17 cellular contexts compared by ENCODE assay signal in the genomic region with DNA sequence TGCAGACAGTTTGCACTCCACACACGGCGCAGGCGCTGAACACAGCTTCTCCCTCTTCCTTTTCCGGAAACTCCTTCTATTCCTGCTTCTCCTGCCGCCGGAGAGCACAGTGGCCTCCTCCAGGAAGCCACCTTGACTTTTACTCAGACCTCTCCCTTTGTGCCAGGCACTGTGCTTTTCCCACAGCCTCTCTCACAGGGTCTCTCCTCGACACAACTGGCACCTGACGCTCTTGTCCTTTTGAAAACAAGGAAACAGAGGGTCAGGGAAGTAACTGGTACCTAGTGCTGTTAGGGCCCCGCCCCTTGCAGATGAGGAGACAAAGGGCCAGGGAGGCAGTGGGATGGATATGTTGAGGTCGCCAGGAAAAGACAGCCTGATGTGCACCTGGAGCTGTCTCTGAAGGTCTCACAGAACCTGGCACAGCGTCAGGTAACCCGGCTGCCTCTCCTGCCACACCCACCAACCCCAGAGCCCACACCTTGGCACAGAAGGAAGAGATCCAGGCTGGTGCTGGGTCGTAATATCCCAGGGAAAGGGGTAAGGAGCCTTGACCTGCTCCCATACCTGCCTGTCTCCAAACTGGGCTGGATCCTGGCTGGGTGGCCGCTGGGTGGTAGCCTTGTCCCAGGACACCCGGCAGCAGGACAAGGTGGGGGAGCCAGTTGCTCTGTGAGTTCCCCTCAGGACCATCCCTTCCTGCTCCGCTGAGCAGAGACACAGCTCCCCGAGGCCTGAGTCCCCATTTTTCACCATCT. TPM values are rescaled to one million over a fixed set of nuclear protein-coding genes. Genes with fewer than 3 reads are reported as not detected.
DNase-seq lines count a peak whose midpoint lies in the region; ATAC-seq, FAIRE-seq and TF ChIP-seq lines count a peak whose summit lies in the region.
"Had no signal": no experiment of that assay in that cellular context is flagged by ENCODE, and none has a peak within 500 bp of the region (broad histone marks: within the 10 kb centered on the region; RNA-seq: fewer than 3 reads in every experiment).

No MANE protein-coding gene starts in this region.

- CTCF ChIA-PET in A549 (lab: Yijun Ruan, JAX): interaction anchor here (0.8 to 1.8 kb wide), 7 partner anchors 15 to 123 kb away, joined by 3 to 6 read pairs (median 4); no protein-coding TSS in a partner anchor
- CTCF ChIA-PET in activated CD8-positive, alpha-beta memory T cell treated with anti-CD3 and anti-CD28 coated beads, Interleukin-2, amount 10 ng/mL, durations not matched to agents 7 days and 5 days (lab: Charles Lee): no interaction called here

- no peak for TF ChIP-seq RAD21 in A549 (conservative IDR thresholded peaks at IDR 0.05 in 1 of 2, IDR thresholded peaks at IDR 0.05 in 1 of 2)

- H3K4me1 ChIP-seq in A549: no peaks in the 10 kb centered on the region
- H3K4me1 ChIP-seq in GM23338 (ENCODE audit: insufficient read depth): peaks cover 5% of the 10 kb centered on the region; the same call in 1 of the 2 replicates

- peak; percentile 16 to 35; a peak in 3 of 6 replicates for ATAC-seq in A549
- ATAC-seq in GM23338: peak; percentile 32
- no peak for ATAC-seq in activated CD8-positive, alpha-beta memory T cell treated with anti-CD3 and anti-CD28 coated beads, Interleukin-2, amount 10 ng/mL, durations not matched to agents 7 days and 5 days

- H3K79me2 ChIP-seq in GM23338 (replicated peaks; ENCODE audit: insufficient read depth): no peaks in the 10 kb centered on the region

- H4K20me1 ChIP-seq in GM23338 (replicated peaks; ENCODE audit: insufficient read depth): no peaks in the 10 kb centered on the region

- peaks cover 6% of the 10 kb centered on the region for H3F3A ChIP-seq in GM23338 (replicated peaks; ENCODE audit: low read depth)

- H3K4me3 Mint-ChIP-seq in GM23338 (no peak overlapping the region), nephron (peak overlapping the region in 2 of 3 experiments; percentile 34 to 40)
- H3K4me3 Mint-ChIP-seq in activated CD8-positive, alpha-beta memory T cell treated with anti-CD3 and anti-CD28 coated beads, Interleukin-2, amount 10 ng/mL, durations not matched to agents 7 days and 5 days: no peak overlapping the region
- H3K4me3 Mint-ChIP-seq: CD8-positive, alpha-beta memory T cell had no signal

- no peaks in the 10 kb centered on the region for H3K9me3 ChIP-seq in A549
- H3K9me3 ChIP-seq: gastrocnemius medialis, testis had no signal

- WGBS in A549 (ENCODE audit: missing lambda C conversion rate): 68% methylated on average over 17 of the region's 17 CpGs

- in situ Hi-C loops in KBM-7 (cut with MboI; ENCODE audit: low pct_unique_long_range_greater_than_20kb, low sequenced_read_pairs): no loop called here

- FAIRE-seq in A549 (lab: Jason Lieb, UNC): no peak
- FAIRE-seq: TTC549 had no signal

- H3K27me3 Mint-ChIP-seq in GM23338 (ENCODE audit: insufficient read depth, low read depth, poor library complexity) (peaks cover 12% of the 10 kb centered on the region), nephron (ENCODE audit: low read depth) (no peaks in the 10 kb centered on the region)
- H3K27me3 Mint-ChIP-seq in activated CD8-positive, alpha-beta memory T cell treated with anti-CD3 and anti-CD28 coated beads, Interleukin-2, amount 10 ng/mL, durations not matched to agents 7 days and 5 days: peaks cover 4% of the 10 kb centered on the region

- H3K27me3 ChIP-seq in GM23338 (ENCODE audit: insufficient read depth): no peaks in the 10 kb centered on the region
- H3K27me3 ChIP-seq: cardiac muscle cell, gastrocnemius medialis, testis had no signal

- no peak for TF ChIP-seq POLR2A in A549 (IDR thresholded peaks at IDR 0.05; ENCODE audit: low read length)

- POLR2A ChIA-PET in A549 (lab: Yijun Ruan, JAX): no interaction called here

- no peak overlapping the region for H3K4me3 ChIP-seq in A549
- no peak overlapping the region for H3K4me3 ChIP-seq in GM23338
- H3K4me3 ChIP-seq: cardiac muscle cell had no signal

- H3K27ac Mint-ChIP-seq in GM23338 (no peak overlapping the region), nephron (peak overlapping the region; percentile 91 to 96 (median 92))
- H3K27ac Mint-ChIP-seq in activated CD8-positive, alpha-beta memory T cell treated with anti-CD3 and anti-CD28 coated beads, Interleukin-2, amount 10 ng/mL, durations not matched to agents 7 days and 5 days: no peak overlapping the region

- no peak for TF ChIP-seq EP300 in A549 (IDR thresholded peaks at IDR 0.05)

- H2AFZ ChIP-seq in GM23338: peak overlapping the region; percentile 96; the same call in 1 of the 2 replicates

- no peak for TF ChIP-seq CTCF in A549 (IDR thresholded peaks at IDR 0.05)
- peak in 1 of 2 experiments; percentile 25; a peak in 2 of 4 replicates for TF ChIP-seq CTCF in GM23338 (conservative IDR thresholded peaks at IDR 0.05; ENCODE audit: low read depth in 2 of 2)
- TF ChIP-seq CTCF in nephron (IDR thresholded peaks at IDR 0.05; ENCODE audit: unreplicated experiment in 3 of 3): no peak

- DNase-seq in A549 (ENCODE audit: low read depth in 1 of 2, low spot score in 1 of 2) (no peak), GM23338 (ENCODE audit: low spot score) (no peak), KBM-7 (no peak), RKO (ENCODE audit: low spot score) (no peak)
- no peak for DNase-seq in activated CD8-positive, alpha-beta memory T cell treated with anti-CD3 and anti-CD28 coated beads, Interleukin-2, amount 10 ng/mL, durations not matched to agents 7 days and 5 days
- no peak for DNase-seq in activated effector memory CD4-positive, alpha-beta T cell treated with anti-CD3 and anti-CD28 coated beads, Interleukin-2, amount 50 U/mL, for 16 hours
- DNase-seq: activated CD4-positive, alpha-beta T cell treated with anti-CD3 and anti-CD28 coated beads for 48 hours; activated CD8-positive, alpha-beta memory T cell treated with anti-CD3 and anti-CD28 coated beads, Interleukin-2, amount 50 U/mL, for 4 hours; CD8-positive, alpha-beta memory T cell; erythroblast; gastrocnemius medialis; NCI-H345 had no signal

- no peaks in the 10 kb centered on the region for H3K36me3 ChIP-seq in GM23338 (ENCODE audit: insufficient read depth)
- H3K36me3 ChIP-seq: cardiac muscle cell, gastrocnemius medialis had no signal

- H3K9me3 Mint-ChIP-seq in GM23338: no peaks in the 10 kb centered on the region
- no peaks in the 10 kb centered on the region for H3K9me3 Mint-ChIP-seq in nephron
- no peaks in the 10 kb centered on the region for H3K9me3 Mint-ChIP-seq in activated CD8-positive, alpha-beta memory T cell treated with anti-CD3 and anti-CD28 coated beads, Interleukin-2, amount 10 ng/mL, durations not matched to agents 7 days and 5 days (ENCODE audit: low read depth)
- H3K9me3 Mint-ChIP-seq: CD8-positive, alpha-beta memory T cell had no signal

- H3K27ac ChIP-seq in A549 (peak overlapping the region in 1 of 2 experiments; percentile 31; a peak in 1 of 6 replicates), GM23338 (ENCODE audit: low read depth) (no peak overlapping the region), angular gyrus (ENCODE audit: low read depth, low read length) (peak overlapping the region; percentile 68)
- H3K27ac ChIP-seq: cardiac muscle cell, gastrocnemius medialis had no signal

- no peak overlapping the region for H3K4me2 ChIP-seq in A549
- H3K4me2 ChIP-seq in GM23338: no peak overlapping the region

- peaks cover 8% of the 10 kb centered on the region for H3K4me1 Mint-ChIP-seq in GM23338
- H3K4me1 Mint-ChIP-seq in nephron: peaks cover 39% of the 10 kb centered on the region
- peaks cover 12% of the 10 kb centered on the region for H3K4me1 Mint-ChIP-seq in activated CD8-positive, alpha-beta memory T cell treated with anti-CD3 and anti-CD28 coated beads, Interleukin-2, amount 10 ng/mL, durations not matched to agents 7 days and 5 days

- no peaks in the 10 kb centered on the region for H3K9me2 ChIP-seq in GM23338 (ENCODE audit: insufficient read depth)

- H3K36me3 Mint-ChIP-seq in GM23338 (ENCODE audit: low read depth): no peaks in the 10 kb centered on the region
- H3K36me3 Mint-ChIP-seq in nephron (ENCODE audit: low read depth): no peaks in the 10 kb centered on the region
- H3K36me3 Mint-ChIP-seq in activated CD8-positive, alpha-beta memory T cell treated with anti-CD3 and anti-CD28 coated beads, Interleukin-2, amount 10 ng/mL, durations not matched to agents 7 days and 5 days: no peaks in the 10 kb centered on the region

TF ChIP-seq in A549, 52 proteins besides CTCF, POLR2A, EP300 and RAD21 (continues in another document):
- TF ChIP-seq, protein P1, sequence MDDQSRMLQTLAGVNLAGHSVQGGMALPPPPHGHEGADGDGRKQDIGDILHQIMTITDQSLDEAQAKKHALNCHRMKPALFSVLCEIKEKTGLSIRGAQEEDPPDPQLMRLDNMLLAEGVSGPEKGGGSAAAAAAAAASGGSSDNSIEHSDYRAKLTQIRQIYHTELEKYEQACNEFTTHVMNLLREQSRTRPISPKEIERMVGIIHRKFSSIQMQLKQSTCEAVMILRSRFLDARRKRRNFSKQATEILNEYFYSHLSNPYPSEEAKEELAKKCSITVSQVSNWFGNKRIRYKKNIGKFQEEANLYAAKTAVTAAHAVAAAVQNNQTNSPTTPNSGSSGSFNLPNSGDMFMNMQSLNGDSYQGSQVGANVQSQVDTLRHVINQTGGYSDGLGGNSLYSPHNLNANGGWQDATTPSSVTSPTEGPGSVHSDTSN (IDR thresholded peaks at IDR 0.05): no peak
- TF ChIP-seq ZSCAN20 (CRISPR knock-in tag; IDR thresholded peaks at IDR 0.05): no peak
- TF ChIP-seq HOXA7 (CRISPR knock-in tag; IDR thresholded peaks at IDR 0.05): no peak

RNA-seq across cellular contexts. Expression of a gene that starts 59.0 kb away (rescaled TPM):
- polyA plus RNA-seq in A549 (2011; rRNA removed) (114 and 141 TPM in 2 replicates), A549 (2017; fragmentation: RNase III; extraction: RNeasy Plus Mini Kit Qiagen cat#74134 plus additional on column Dnase treatment) (129 to 143 TPM (median 130 TPM) in 3 replicates), GM23338 (2016; fragmentation: Nextera tagmentation; extraction: Ambion mirVana) (293 and 302 TPM in 2 replicates)
- 71.2 and 72.5 TPM in 2 replicates for polyA plus RNA-seq in A549 (2012; cell fraction: cytosol; rRNA removed)
- 26.1 and 63.7 TPM in 2 replicates for polyA plus RNA-seq in A549 (2012; cell fraction: nucleus; rRNA removed)
- polyA minus RNA-seq in A549 (2011; rRNA and poly(A)+ RNA removed): 62.8 and 69.9 TPM in 2 replicates
- 85.7 and 105 TPM in 2 replicates for total RNA-seq in GM23338 (2014; rRNA removed; shearing (Covaris generic))
- 100 to 1,000 TPM; 140 to 158 TPM for total RNA-seq in activated CD8-positive, alpha-beta memory T cell treated with anti-CD3 and anti-CD28 coated beads, Interleukin-2, amount 10 ng/mL, durations not matched to agents 7 days and 5 days

Comparison
In these comparisons a context has a peak if more than half of its experiments do, and no peak if none do; other contexts are left out.
1. H3K27ac Mint-ChIP-seq: peak in nephron (3 of 3); none in GM23338 (single experiment) and activated CD8-positive, alpha-beta memory T cell treated with anti-CD3 and anti-CD28 coated beads, Interleukin-2, amount 10 ng/mL, durations not matched to agents 7 days and 5 days (single experiment).
2. H3K4me3 Mint-ChIP-seq: peak in nephron (2 of 3); none in GM23338 (single experiment) and activated CD8-positive, alpha-beta memory T cell treated with anti-CD3 and anti-CD28 coated beads, Interleukin-2, amount 10 ng/mL, durations not matched to agents 7 days and 5 days (single experiment).